ENCODE assay signal across 22 cellular contexts in the genomic region with DNA sequence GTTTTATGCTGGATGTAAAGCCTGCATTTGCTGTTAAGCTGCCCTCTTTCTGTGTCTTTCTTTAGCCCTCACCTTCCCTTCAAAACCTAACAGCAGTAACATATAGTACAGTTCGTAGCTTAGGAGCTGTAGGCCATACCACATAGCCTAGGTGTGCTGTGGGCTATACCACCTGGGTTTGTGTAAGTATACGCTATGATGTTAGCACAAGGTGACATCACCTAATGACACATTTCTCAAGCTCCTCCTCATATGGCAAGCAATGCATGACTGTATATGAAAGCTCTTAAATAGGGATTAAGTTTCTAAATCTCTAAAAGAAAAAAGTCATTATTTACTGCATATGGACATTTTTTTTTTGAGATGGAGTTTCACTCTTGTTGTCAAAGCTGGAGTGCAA.
"Had no signal": no experiment of that assay in that cellular context is flagged by ENCODE, and none has a peak within 500 bp of the region (broad histone marks: within the 10 kb centered on the region; RNA-seq: fewer than 3 reads in every experiment).

No MANE protein-coding gene starts in this region.

- H3K9me3 ChIP-seq: colonic mucosa, psoas muscle had no signal

- H3K27ac ChIP-seq: colonic mucosa, gastrocnemius medialis, lower lobe of right lung, psoas muscle, skin epidermis, spleen, transverse colon, upper lobe of right lung, uterus had no signal

- H3K27me3 ChIP-seq: colonic mucosa, gastrocnemius medialis, transverse colon, upper lobe of right lung, uterus had no signal

- H3K27ac Mint-ChIP-seq: nephron progenitor cell; stimulated activated naive B cell treated with anti-CD40 and anti-IgM and Interleukin-4, amounts not matched to agents 10 μg/mL and 1 μg/mL and 100 μg/mL, for 72 hours; stimulated activated naive CD8-positive, alpha-beta T cell treated with anti-CD3 and anti-CD28 coated beads, Interleukin-15, Interleukin-2, amounts not matched to agents 100 ng/mL and 50 ng/mL, for 24 hours had no signal

- H3K4me1 ChIP-seq: colonic mucosa, gastrocnemius medialis, lower lobe of right lung, psoas muscle, upper lobe of right lung, uterus had no signal

- DNase-seq: colonic mucosa; dermis blood vessel endothelial cell; effector memory CD4-positive, alpha-beta T cell; erythroblast; gastrocnemius medialis; head of caudate nucleus; left ventricle myocardium superior; lower lobe of right lung; naive thymus-derived CD8-positive, alpha-beta T cell; nephron progenitor cell; nucleus accumbens; posterior cingulate gyrus; psoas muscle; right cardiac atrium; spleen; stimulated activated CD4-positive, alpha-beta T cell treated with anti-CD3 and anti-CD28 coated beads, Interleukin-4, amount 100 ng/mL, for 4 hours; stimulated activated naive B cell treated with anti-CD40 and anti-IgM and Interleukin-4, amounts not matched to agents 10 μg/mL and 1 μg/mL and 100 μg/mL, for 72 hours; transverse colon; upper lobe of right lung; uterus had no signal

- H3K4me1 Mint-ChIP-seq: naive thymus-derived CD8-positive, alpha-beta T cell; nephron progenitor cell; stimulated activated naive B cell treated with anti-CD40 and anti-IgM and Interleukin-4, amounts not matched to agents 10 μg/mL and 1 μg/mL and 100 μg/mL, for 72 hours had no signal

- H3K36me3 ChIP-seq: colonic mucosa, gastrocnemius medialis, lower lobe of right lung, spleen, transverse colon, upper lobe of right lung, uterus had no signal

- ATAC-seq: gastrocnemius medialis; left ventricle myocardium superior; lower lobe of right lung; naive thymus-derived CD8-positive, alpha-beta T cell; psoas muscle; right cardiac atrium; stimulated activated naive B cell treated with anti-CD40 and anti-IgM and Interleukin-4, amounts not matched to agents 10 μg/mL and 1 μg/mL and 100 μg/mL, for 72 hours; upper lobe of right lung had no signal

- H3K4me3 ChIP-seq: colonic mucosa, gastrocnemius medialis, lower lobe of right lung, psoas muscle, skin epidermis, spleen, transverse colon, upper lobe of right lung, uterus had no signal

- H3K4me3 Mint-ChIP-seq: naive thymus-derived CD8-positive, alpha-beta T cell; nephron progenitor cell; stimulated activated naive B cell treated with anti-CD40 and anti-IgM and Interleukin-4, amounts not matched to agents 10 μg/mL and 1 μg/mL and 100 μg/mL, for 72 hours; stimulated activated naive CD8-positive, alpha-beta T cell treated with anti-CD3 and anti-CD28 coated beads, Interleukin-15, Interleukin-2, amounts not matched to agents 100 ng/mL and 50 ng/mL, for 24 hours had no signal
